ENCODE assay signal across 8 cellular contexts in the genomic region with DNA sequence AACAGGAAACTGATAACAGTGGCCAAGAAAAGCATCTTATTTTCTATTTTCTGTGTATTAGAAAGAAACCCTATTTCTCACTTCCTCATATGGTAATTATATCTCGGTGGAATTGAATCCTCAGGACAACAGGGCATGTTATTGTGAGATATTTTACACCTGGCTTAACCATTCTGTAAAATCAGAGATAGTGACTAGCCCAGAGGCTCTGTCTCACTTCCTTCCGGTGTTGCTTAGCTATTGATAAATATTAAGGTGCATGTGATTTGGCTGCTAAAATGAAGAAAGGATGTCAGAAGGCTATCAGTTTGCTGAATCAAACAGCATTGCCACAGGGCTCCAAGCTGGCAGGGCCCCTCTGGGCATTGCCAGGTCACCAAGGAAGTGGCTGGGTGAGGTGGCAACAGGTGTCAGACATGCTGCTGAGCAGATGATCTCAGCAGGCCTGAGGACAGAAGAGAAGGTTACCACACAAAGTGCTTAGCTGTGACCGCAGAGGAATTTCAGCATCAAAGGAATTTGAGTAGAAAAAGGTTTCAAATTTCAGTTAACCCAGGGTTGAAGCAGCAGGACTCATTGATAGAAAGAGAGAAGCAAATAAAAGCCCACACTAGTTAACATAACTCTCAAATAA.
DNase-seq lines count a peak whose midpoint lies in the region; ATAC-seq and TF ChIP-seq lines count a peak whose summit lies in the region.

No MANE protein-coding gene starts in this region.

- no peak for TF ChIP-seq CTCF in tibial artery (IDR thresholded peaks at IDR 0.05)

- peak overlapping the region; percentile 1 to 49 for H3K27ac ChIP-seq in mucosa of rectum (ENCODE audit: low read depth in 2 of 2, low read length in 2 of 2)
- no peak overlapping the region for H3K27ac ChIP-seq in tibial artery
- no peak overlapping the region for H3K27ac ChIP-seq in substantia nigra (ENCODE audit: low read depth, low read length, poor library complexity, severe bottlenecking)

- H3K9ac ChIP-seq in mucosa of rectum (ENCODE audit: low read depth in 1 of 2, low read length in 2 of 2) = no peak overlapping the region

- ATAC-seq in GM21576 (IDR thresholded peaks at IDR 0.05; ENCODE audit: unreplicated experiment) = peak; percentile 96

- H3K4me3 ChIP-seq in mucosa of rectum (ENCODE audit: low read length in 2 of 2) = no peak overlapping the region
- H3K4me3 ChIP-seq in tibial artery = no peak overlapping the region

- intact Hi-C loops in tibial artery (cut with DNase I; ENCODE audit: low total_unique reads) = no loop called here

- H3K9me3 ChIP-seq in mucosa of rectum (ENCODE audit: control insufficient read depth in 2 of 2, low read length in 2 of 2) (no peaks in the 10 kb centered on the region), tibial artery (no peaks in the 10 kb centered on the region)

- H3K27me3 ChIP-seq in mucosa of rectum (ENCODE audit: control insufficient read depth in 2 of 2, insufficient read depth in 2 of 2, low read length in 2 of 2) (no peaks in the 10 kb centered on the region), tibial artery (no peaks in the 10 kb centered on the region)

- peak; percentile 39 for DNase-seq in NCI-H510A treated with DMSO at 0.1 percent for 48 hours (lab: John Stamatoyannopoulos, UW)
- DNase-seq in NCI-H510A (lab: John Stamatoyannopoulos, UW) = no peak
- peak; percentile 6 for DNase-seq in HS-5 (ENCODE audit: low read depth)
- peak; percentile 74 for DNase-seq in amniotic epithelial cell (ENCODE audit: low read depth)
- DNase-seq in tibial artery = no peak
- no peak for DNase-seq in substantia nigra (lab: John Stamatoyannopoulos, UW)

- H3K36me3 ChIP-seq in mucosa of rectum (ENCODE audit: control insufficient read depth in 2 of 2, insufficient read depth in 2 of 2, low read length in 2 of 2) (no peaks in the 10 kb centered on the region), tibial artery (no peaks in the 10 kb centered on the region)

- H3K4me1 ChIP-seq in mucosa of rectum (ENCODE audit: control insufficient read depth in 2 of 2, insufficient read depth in 2 of 2, low read length in 2 of 2) (peaks cover 4 to 9% of the 10 kb centered on the region in 2 donors), tibial artery (peaks cover 0 to 16% (median 4%) of the 10 kb centered on the region in 4 donors)

Comparison
In these comparisons a context has a peak if more than half of its experiments do, and no peak if none do; other contexts are left out.
1. DNase-seq: peak in NCI-H510A treated with DMSO at 0.1 percent for 48 hours (single experiment), HS-5 (single experiment) and amniotic epithelial cell (single experiment); none in NCI-H510A (single experiment), tibial artery (0 of 2) and substantia nigra (0 of 49).
2. H3K27ac ChIP-seq: peak in mucosa of rectum (2 of 2); none in tibial artery (0 of 2) and substantia nigra (single experiment).